ENCODE assay signal across 11 cellular contexts in the genomic region with DNA sequence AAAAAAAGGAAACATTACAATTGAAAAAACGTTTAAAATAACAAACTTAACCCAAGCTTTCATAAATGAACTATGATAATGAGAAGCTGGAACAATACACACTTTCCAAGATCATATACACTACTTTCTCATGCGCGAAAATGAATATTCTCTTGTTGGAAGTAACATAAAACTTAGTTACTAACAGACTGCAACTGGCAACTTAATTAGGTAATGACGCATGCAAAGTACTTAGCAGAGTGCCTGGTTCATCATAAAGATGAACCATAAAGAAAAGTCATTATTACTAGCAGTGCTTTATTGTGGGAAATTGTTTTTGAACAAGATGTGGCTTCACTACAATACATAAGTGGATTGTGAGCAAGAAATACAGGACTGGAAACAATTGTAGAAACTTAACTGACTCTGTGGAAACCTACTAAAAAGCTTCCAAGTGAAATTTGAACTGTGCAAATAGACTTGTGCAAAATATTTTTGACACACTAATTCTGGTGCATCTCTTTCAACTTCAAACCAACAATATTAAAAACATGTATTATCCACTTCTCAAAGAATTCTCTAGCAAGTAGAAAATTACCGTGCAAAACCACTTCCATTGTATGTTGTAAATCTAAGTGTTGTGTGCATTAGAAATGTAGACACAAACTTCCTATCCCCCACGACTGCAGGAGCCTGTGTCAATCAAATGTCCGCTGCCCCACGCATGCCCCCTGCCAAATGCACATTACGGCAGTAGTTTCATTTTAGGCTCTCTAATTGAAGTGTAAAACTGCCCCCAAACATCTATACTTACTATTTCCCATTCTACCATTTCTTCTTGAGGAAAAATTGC. TPM values are rescaled to one million over a fixed set of nuclear protein-coding genes. Genes with fewer than 3 reads are reported as not detected.
A peak's percentile ranks its signal among the peaks of the same experiment; 100 is the strongest.
DNase-seq lines count a peak whose midpoint lies in the region; ATAC-seq and TF ChIP-seq lines count a peak whose summit lies in the region.
"Had no signal": no experiment of that assay in that cellular context is flagged by ENCODE, and none has a peak within 500 bp of the region (broad histone marks: within the 10 kb centered on the region; RNA-seq: fewer than 3 reads in every experiment).

No MANE protein-coding gene starts in this region.

- peak overlapping the region; percentile 75 to 100 (median 92) for H3K4me3 ChIP-seq in heart right ventricle
- H3K4me3 ChIP-seq in naive thymus-derived CD4-positive, alpha-beta T cell (ENCODE audit: low read length): no peak overlapping the region
- H3K4me3 ChIP-seq in urinary bladder (ENCODE audit: low read depth, low read length): peak overlapping the region; percentile 25

- peaks cover 0 to 86% (median 0%) of the 10 kb centered on the region in 7 donors for H3K27me3 ChIP-seq in heart right ventricle
- H3K27me3 ChIP-seq in naive thymus-derived CD4-positive, alpha-beta T cell (ENCODE audit: control insufficient read depth in 2 of 2, insufficient read depth in 2 of 2, low read length in 2 of 2): peaks cover 0 to 13% of the 10 kb centered on the region in 2 donors

- peaks cover 0 to 3% (median 0%) of the 10 kb centered on the region in 5 donors for H3K36me3 Mint-ChIP-seq in naive thymus-derived CD4-positive, alpha-beta T cell

- WGBS in heart right ventricle, 2 donors: 12 to 16% methylated on average over 9 of the region's 9 CpGs
- WGBS in urinary bladder: 45% methylated on average over 9 of the region's 9 CpGs

- no peaks in the 10 kb centered on the region for H3K36me3 ChIP-seq in heart right ventricle
- H3K36me3 ChIP-seq in naive thymus-derived CD4-positive, alpha-beta T cell (ENCODE audit: control insufficient read depth in 2 of 3, insufficient read depth in 3 of 3, low read length in 3 of 3): no peaks in the 10 kb centered on the region
- H3K36me3 ChIP-seq in urinary bladder (ENCODE audit: insufficient read depth): no peaks in the 10 kb centered on the region
- H3K36me3 ChIP-seq: BLaER1 treated with 17β-estradiol and CSF1 and Interleukin-3, amounts not matched to agents 10 nM and 100 nM had no signal

- intact Hi-C loops in heart right ventricle (cut with DNase I) (loop anchor here in 7 of 10 donors (2.0 to 5.0 kb wide), 5 partner anchors 38 to 188 kb away; no protein-coding TSS in a partner anchor), cardiac septum (cut with DNase I) (loop anchor here (2.0 to 5.0 kb wide), 5 partner anchors 53 to 188 kb away; partner anchors contain the start of gene ABCD3)
- intact Hi-C loops in naive thymus-derived CD4-positive, alpha-beta T cell (cut with micrococcal nuclease): loop anchor here (2.0 to 10.0 kb wide), 3 partner anchors 182 to 229 kb away; partner anchors contain the start of gene ABCD3 (in 2 of the 2)

- no peaks in the 10 kb centered on the region for H3K9me3 ChIP-seq in heart right ventricle
- no peaks in the 10 kb centered on the region for H3K9me3 ChIP-seq in naive thymus-derived CD4-positive, alpha-beta T cell (ENCODE audit: control insufficient read depth in 2 of 3, low read length in 3 of 3)
- H3K9me3 ChIP-seq: BLaER1 treated with 17β-estradiol and CSF1 and Interleukin-3, amounts not matched to agents 10 nM and 100 nM had no signal

- H3K27me3 Mint-ChIP-seq in naive thymus-derived CD4-positive, alpha-beta T cell: peaks cover 71 to 85% (median 78%) of the 10 kb centered on the region in 5 donors

- H3K9me3 Mint-ChIP-seq in naive thymus-derived CD4-positive, alpha-beta T cell: peaks cover 0 to 11% (median 3%) of the 10 kb centered on the region in 11 donors

- POLR2A ChIA-PET in naive thymus-derived CD4-positive, alpha-beta T cell (lab: Charles Lee): no interaction called here

- TF ChIP-seq POLR2A in erythroblast (IDR thresholded peaks at IDR 0.05; ENCODE audit: low read length): no peak

- no peak for DNase-seq in heart right ventricle
- no peak for DNase-seq in cardiac septum (ENCODE audit: low spot score)
- peak; percentile 67 for DNase-seq in dermis blood vessel endothelial cell
- DNase-seq in naive thymus-derived CD4-positive, alpha-beta T cell: no peak
- no peak for DNase-seq in erythroblast (lab: John Stamatoyannopoulos, UW)
- DNase-seq in SHP77 (lab: John Stamatoyannopoulos, UW): no peak
- DNase-seq: activated naive CD4-positive, alpha-beta T cell treated with Interleukin-2 at 50 U/mL for 16 hours; NCI-H1105 treated with DMSO at 0.1 percent for 48 hours had no signal

- peak overlapping the region; percentile 94 to 99 (median 98) for H3K27ac ChIP-seq in heart right ventricle
- H3K27ac ChIP-seq in naive thymus-derived CD4-positive, alpha-beta T cell (ENCODE audit: low read depth, low read length): no peak overlapping the region
- H3K27ac ChIP-seq in urinary bladder (ENCODE audit: low read depth): no peak overlapping the region
- H3K27ac ChIP-seq: BLaER1 treated with 17β-estradiol and CSF1 and Interleukin-3, amounts not matched to agents 10 nM and 100 nM had no signal

- CTCF ChIA-PET in naive thymus-derived CD4-positive, alpha-beta T cell (lab: Charles Lee): no interaction called here

- peak overlapping the region in 9 of 10 donors; percentile 13 to 85 (median 76) for H3K4me3 Mint-ChIP-seq in naive thymus-derived CD4-positive, alpha-beta T cell

- H3K27ac Mint-ChIP-seq in naive thymus-derived CD4-positive, alpha-beta T cell: no peak overlapping the region

- peaks cover 8 to 17% (median 13%) of the 10 kb centered on the region in 7 donors for H3K4me1 Mint-ChIP-seq in naive thymus-derived CD4-positive, alpha-beta T cell

- no peak for ATAC-seq in heart right ventricle
- ATAC-seq in naive thymus-derived CD4-positive, alpha-beta T cell: no peak
- ATAC-seq in GM21360 (IDR thresholded peaks at IDR 0.05; ENCODE audit: unreplicated experiment): no peak

- peaks cover 0 to 82% (median 44%) of the 10 kb centered on the region in 9 donors for H3K4me1 ChIP-seq in heart right ventricle
- H3K4me1 ChIP-seq in naive thymus-derived CD4-positive, alpha-beta T cell (ENCODE audit: control insufficient read depth in 2 of 2, insufficient read depth in 2 of 2, low read length in 2 of 2): peaks cover 0 to 7% of the 10 kb centered on the region in 2 donors
- H3K4me1 ChIP-seq in urinary bladder (ENCODE audit: insufficient read depth): no peaks in the 10 kb centered on the region

- no peak for TF ChIP-seq CTCF in heart right ventricle (IDR thresholded peaks at IDR 0.05)

RNA-seq across cellular contexts. Expression of gene ARHGAP29, which starts 2.0 kb away (rescaled TPM):
- 10 to 100 TPM; 20.9 to 34.3 (median 28.8) TPM for total RNA-seq in heart right ventricle
- polyA plus RNA-seq in heart right ventricle: 10 to 100 TPM in 1 of 2 donors, 1 to 10 TPM in 1; 8.8 to 23.8 TPM
- total RNA-seq in cardiac septum: 25.5 TPM
- total RNA-seq in dermis blood vessel endothelial cell: 254 and 371 TPM in 2 replicates
- under 1 TPM in 2 of 5 experiments, not detected in 3; 0.02 to 0.37 TPM for total RNA-seq in naive thymus-derived CD4-positive, alpha-beta T cell
- polyA plus RNA-seq in naive thymus-derived CD4-positive, alpha-beta T cell: under 1 TPM in 1 of 2 donors, not detected in 1; 0.13 TPM
- 72.0 TPM for total RNA-seq in urinary bladder
- 9.0 TPM for polyA plus RNA-seq in urinary bladder

Comparison
In these comparisons a context has a peak if more than half of its experiments do, and no peak if none do; other contexts are left out.
1. H3K27ac ChIP-seq: peak in heart right ventricle (10 of 10); none in naive thymus-derived CD4-positive, alpha-beta T cell (single experiment) and urinary bladder (single experiment).
2. RNA of gene ARHGAP29, which starts 2.0 kb away (total RNA-seq): 254 to 371 TPM in dermis blood vessel endothelial cell, 72.0 TPM in urinary bladder (single experiment), 20.9 to 34.3 TPM in heart right ventricle and 25.5 TPM in cardiac septum (single experiment); 0.02 to 0.37 TPM in naive thymus-derived CD4-positive, alpha-beta T cell; every median in the first group is over 10 times any median in the second.